Comparison of ENCODE assay signal across 11 cellular contexts in the genomic region with DNA sequence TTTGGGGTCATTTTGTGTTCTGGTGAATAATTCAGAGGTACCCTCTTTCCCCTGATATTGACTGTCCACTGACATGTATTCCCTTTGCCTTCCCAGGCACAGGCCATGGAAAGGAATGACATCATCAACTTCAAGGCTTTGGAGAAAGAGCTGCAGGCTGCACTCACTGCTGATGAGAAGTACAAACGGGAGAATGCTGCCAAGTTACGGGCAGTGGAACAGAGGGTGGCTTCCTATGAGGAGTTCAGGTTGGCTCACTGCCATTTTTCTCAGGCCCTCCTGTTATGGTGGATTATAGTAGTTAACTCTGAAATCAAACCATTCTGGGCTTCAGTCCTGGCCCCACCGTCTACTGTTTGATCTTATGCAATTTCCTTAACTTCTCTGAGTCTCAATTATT. TPM values are rescaled to one million over a fixed set of nuclear protein-coding genes. Genes with fewer than 3 reads are reported as not detected.
DNase-seq lines count a peak whose midpoint lies in the region; ATAC-seq, FAIRE-seq and TF ChIP-seq lines count a peak whose summit lies in the region.
"Had no signal": no experiment of that assay in that cellular context is flagged by ENCODE, and none has a peak within 500 bp of the region (broad histone marks: within the 10 kb centered on the region; RNA-seq: fewer than 3 reads in every experiment).

No MANE protein-coding gene starts in this region.

- CTCF ChIA-PET in A549 (lab: Yijun Ruan, JAX): interaction anchor here (1.0 to 18.5 kb wide), 14 partner anchors 15 to 235 kb away, joined by 3 to 223 read pairs (median 6); a partner anchor contains a TSS
- CTCF ChIA-PET in HCT116 (lab: Charles Lee): interaction anchor here (1.4 to 2.0 kb wide), 2 partner anchors 10 to 198 kb away, joined by 3 to 6 read pairs; no protein-coding TSS in a partner anchor
- CTCF ChIA-PET in WTC11 (lab: Charles Lee): interaction anchor here (1.1 to 3.5 kb wide), 2 partner anchors 10 to 122 kb away, joined by 3 to 29 read pairs; no protein-coding TSS in a partner anchor

- no peaks in the 10 kb centered on the region; the same call in 1 of the 2 replicates for H3K27me3 Mint-ChIP-seq in WTC11 (ENCODE audit: low read depth)

- H3K9me3 ChIP-seq in A549: no peaks in the 10 kb centered on the region
- no peaks in the 10 kb centered on the region for H3K9me3 ChIP-seq in HCT116 (ENCODE audit: control insufficient read depth in 1 of 2, insufficient read depth in 1 of 2, low read depth in 1 of 2, low read length in 2 of 2)
- no peaks in the 10 kb centered on the region for H3K9me3 ChIP-seq in ovary
- H3K9me3 ChIP-seq in Karpas-422 (ENCODE audit: low read length): no peaks in the 10 kb centered on the region
- H3K9me3 ChIP-seq in kidney (ENCODE audit: control insufficient read depth in 1 of 2, low read length in 2 of 2): no peaks in the 10 kb centered on the region

- intact Hi-C loops in HCT116 (cut with micrococcal nuclease): no loop called here
- intact Hi-C loops in ovary (cut with DNase I): no loop called here
- intact Hi-C loops in kidney (cut with DNase I): no loop called here

- no peaks in the 10 kb centered on the region for H3K9me3 Mint-ChIP-seq in WTC11

- peak overlapping the region; percentile 88 for H3K4me3 Mint-ChIP-seq in WTC11

- RAD21 ChIA-PET in HCT116 (lab: Charles Lee; ENCODE audit: low non-redundant PET in 1 of 2, low total read pairs in 2 of 2, uncharacterized antibody in 2 of 2, unreplicated experiment in 2 of 2): no interaction called here

- no peak for TF ChIP-seq POLR2A in A549 (IDR thresholded peaks at IDR 0.05; ENCODE audit: low read length)
- TF ChIP-seq POLR2A in HCT116 (IDR thresholded peaks at IDR 0.05; ENCODE audit: borderline replicate concordance, extremely low read depth, insufficient read depth, insufficient read length): no peak
- TF ChIP-seq POLR2A in ovary (IDR thresholded peaks at IDR 0.05): no peak

- H3K4me3 ChIP-seq in A549 (no peak overlapping the region), HCT116 (replicated peaks in 1 of 2; ENCODE audit: low read depth in 1 of 2, low read length in 2 of 2) (no peak overlapping the region), ovary (no peak overlapping the region), Karpas-422 (ENCODE audit: low read length) (no peak overlapping the region), kidney (ENCODE audit: low read length in 2 of 2) (no peak overlapping the region)

- TF ChIP-seq CTCF in A549 (IDR thresholded peaks at IDR 0.05) (no peak), HCT116 (IDR thresholded peaks at IDR 0.05 in 2 of 3, conservative IDR thresholded peaks at IDR 0.05 in 1 of 3; ENCODE audit: borderline replicate concordance in 1 of 3, insufficient read depth in 1 of 3, low read depth in 2 of 3, low read length in 2 of 3) (no peak), WTC11 (IDR thresholded peaks at IDR 0.05) (no peak), ovary (IDR thresholded peaks at IDR 0.05) (no peak), kidney (IDR thresholded peaks at IDR 0.05; ENCODE audit: borderline replicate concordance, extremely low read depth, insufficient read depth) (no peak)

- H4K20me1 ChIP-seq in HCT116 (ENCODE audit: insufficient read depth): no peaks in the 10 kb centered on the region
- peaks cover under 1% of the 10 kb centered on the region; the same call in 1 of the 2 replicates for H4K20me1 ChIP-seq in Karpas-422 (ENCODE audit: insufficient read depth, low read depth, low read length)

- no peak overlapping the region for H3K9ac ChIP-seq in HCT116 (ENCODE audit: low read length)
- no peak overlapping the region for H3K9ac ChIP-seq in Karpas-422 (ENCODE audit: low read length)
- H3K9ac ChIP-seq in kidney (ENCODE audit: low read length in 2 of 2): no peak overlapping the region

- H3K4me1 ChIP-seq in A549 (peaks cover 48% of the 10 kb centered on the region), HCT116 (ENCODE audit: control insufficient read depth in 1 of 2, insufficient read depth in 2 of 2, low read length in 2 of 2) (peaks cover 13 to 47% of the 10 kb centered on the region in 2 experiments), ovary (ENCODE audit: insufficient read depth) (peaks cover 4% of the 10 kb centered on the region), Karpas-422 (ENCODE audit: low read length) (peaks cover 21% of the 10 kb centered on the region), kidney (ENCODE audit: control insufficient read depth in 1 of 2, insufficient read depth in 1 of 2, low read depth in 1 of 2, low read length in 2 of 2) (peaks cover 6 to 19% of the 10 kb centered on the region in 2 donors)

- 24% methylated on average over 3 of the region's 3 CpGs for whole genome bisulfite sequencing in A549 (ENCODE audit: missing lambda C conversion rate)
- 46 to 51% (median 49%) methylated on average over 3 of the region's 3 CpGs for WGBS in ovary, 3 donors

- no peaks in the 10 kb centered on the region for H3K27me3 ChIP-seq in HCT116 (ENCODE audit: insufficient read depth, low read length)
- no peaks in the 10 kb centered on the region for H3K27me3 ChIP-seq in ovary
- H3K27me3 ChIP-seq in Karpas-422 (ENCODE audit: low read length): no peaks in the 10 kb centered on the region

- peak; percentile 78 for FAIRE-seq in A549 (lab: Jason Lieb, UNC)
- FAIRE-seq in kidney (lab: Jason Lieb, UNC): no peak

- peak; percentile 22 to 26; a peak in 2 of 6 replicates for ATAC-seq in A549
- ATAC-seq in HCT116: no peak
- ATAC-seq in WTC11: no peak

- POLR2A ChIA-PET in A549 (lab: Yijun Ruan, JAX): interaction anchor here (0.6 to 4.7 kb wide), 3 partner anchors 10 to 250 kb away, joined by 3 to 18 read pairs (median 5); no protein-coding TSS in a partner anchor
- POLR2A ChIA-PET in HCT116 (lab: Charles Lee): no interaction called here
- POLR2A ChIA-PET in WTC11 (lab: Charles Lee): no interaction called here

- H3K36me3 Mint-ChIP-seq in WTC11: peaks cover 3% of the 10 kb centered on the region; the same call in 1 of the 2 replicates

- H3K4me2 ChIP-seq in A549 (peak overlapping the region; percentile 85), HCT116 (ENCODE audit: low read length) (no peak overlapping the region), Karpas-422 (ENCODE audit: low read depth, low read length, poor library complexity, severe bottlenecking) (no peak overlapping the region)

- peak in 1 of 2 experiments; percentile 58 for DNase-seq in A549 (ENCODE audit: low read depth in 1 of 2, low spot score in 1 of 2)
- DNase-seq in HCT116 (ENCODE audit: low read depth, low spot score): no peak
- DNase-seq in WTC11 (ENCODE audit: low spot score): no peak
- DNase-seq in foreskin melanocyte: peak; percentile 46
- no peak for DNase-seq in SW 1271 (lab: John Stamatoyannopoulos, UW)
- no peak for DNase-seq in ovary
- DNase-seq in Karpas-422: no peak
- DNase-seq in kidney: no peak
- DNase-seq: activated T-cell treated with anti-CD3 and anti-CD28 coated beads for 4 hours, GOT3, NCI-H1930 had no signal

- TF ChIP-seq EP300 in A549 (IDR thresholded peaks at IDR 0.05): no peak
- no peak for TF ChIP-seq EP300 in ovary (IDR thresholded peaks at IDR 0.05)

- no peaks in the 10 kb centered on the region for H3K9me2 ChIP-seq in HCT116 (ENCODE audit: insufficient read depth)
- H3K9me2 ChIP-seq in Karpas-422 (replicated peaks; ENCODE audit: insufficient read depth, low read length): no peaks in the 10 kb centered on the region

- H3K27ac ChIP-seq in A549 (peak overlapping the region; percentile 87 to 96; a peak in 5 of 6 replicates), HCT116 (ENCODE audit: low read depth, low read length) (no peak overlapping the region), ovary (no peak overlapping the region), Karpas-422 (ENCODE audit: low read length) (no peak overlapping the region), kidney (ENCODE audit: low read depth in 2 of 2, low read length in 2 of 2) (no peak overlapping the region)

- H3K79me2 ChIP-seq in HCT116 (ENCODE audit: insufficient read depth, low read length) (peaks cover 35% of the 10 kb centered on the region), Karpas-422 (ENCODE audit: low read length) (peaks cover 33% of the 10 kb centered on the region)

- H3K36me3 ChIP-seq in HCT116 (ENCODE audit: control insufficient read depth in 1 of 2, insufficient read depth in 2 of 2, low read length in 2 of 2) (peaks cover 2 to 7% of the 10 kb centered on the region in 2 experiments; a peak in 2 of 4 replicates), ovary (no peaks in the 10 kb centered on the region), Karpas-422 (ENCODE audit: insufficient read depth, low read length) (peaks cover 2% of the 10 kb centered on the region; the same call in 1 of the 2 replicates), kidney (ENCODE audit: control insufficient read depth in 1 of 2, insufficient read depth in 2 of 2, low read length in 2 of 2) (peaks cover 0 to 2% of the 10 kb centered on the region in 2 donors)

- BruUV-seq in HCT116 (replicated peaks; lab: Mats Ljungman, UMichigan): no TSS peak

- TF ChIP-seq RAD21 in A549 (conservative IDR thresholded peaks at IDR 0.05 in 1 of 2, IDR thresholded peaks at IDR 0.05 in 1 of 2) (no peak), HCT116 (IDR thresholded peaks at IDR 0.05; ENCODE audit: low read depth) (no peak)

- H3K27ac Mint-ChIP-seq in WTC11: no peak overlapping the region

- peaks cover 12% of the 10 kb centered on the region for H3K4me1 Mint-ChIP-seq in WTC11

- H2AFZ ChIP-seq in HCT116 (ENCODE audit: low read depth, low read length, poor library complexity, severe bottlenecking) (no peak overlapping the region), Karpas-422 (ENCODE audit: low read length) (no peak overlapping the region)

RNA-seq across cellular contexts. Expression of a gene that starts 1.6 kb away (rescaled TPM):
- polyA plus RNA-seq in A549 (2011; rRNA removed) (254 and 353 TPM in 2 replicates), A549 (2017; fragmentation: RNase III; extraction: RNeasy Plus Mini Kit Qiagen cat#74134 plus additional on column Dnase treatment) (216 to 251 TPM (median 224 TPM) in 3 replicates), ovary (100 to 1,000 TPM in 1 of 2 donors, 10 to 100 TPM in 1; 22.2 to 111 TPM), kidney (ENCODE audit: insufficient read depth, low read depth, low replicate concordance) (37.9 TPM)
- polyA plus RNA-seq in A549 (2012; cell fraction: cytosol; rRNA removed): 147 and 178 TPM in 2 replicates
- 314 and 320 TPM in 2 replicates for polyA plus RNA-seq in A549 (2012; cell fraction: nucleus; rRNA removed)
- polyA minus RNA-seq in A549 (2011; rRNA and poly(A)+ RNA removed): 336 and 388 TPM in 2 replicates
- total RNA-seq in HCT116 (2021; ENCODE audit: unreplicated experiment) (150 TPM), WTC11 (2021) (128 to 162 TPM (median 148 TPM) in 3 replicates), ovary (10 to 100 TPM; 28.4 to 78.7 (median 62.5) TPM), kidney (98.4 TPM)
- 98.2 and 101 TPM in 2 replicates for polyA plus RNA-seq in HCT116 (2012)
- total RNA-seq in Karpas-422 (2014; rRNA removed; shearing (Covaris generic); ENCODE audit: low replicate concordance): 80.2 and 97.5 TPM in 2 replicates

RNA-seq across cellular contexts. Expression of a gene that starts 14.4 kb away (rescaled TPM):
- polyA plus RNA-seq in A549 (2011; rRNA removed): 1.8 and 2.1 TPM in 2 replicates
- 2.6 and 2.8 TPM in 2 replicates for polyA plus RNA-seq in A549 (2012; cell fraction: cytosol; rRNA removed)
- 1.3 and 2.1 TPM in 2 replicates for polyA plus RNA-seq in A549 (2012; cell fraction: nucleus; rRNA removed)
- polyA plus RNA-seq in A549 (2017; fragmentation: RNase III; extraction: RNeasy Plus Mini Kit Qiagen cat#74134 plus additional on column Dnase treatment): 1.2 to 1.5 TPM (median 1.4 TPM) in 3 replicates
- polyA minus RNA-seq in A549 (2011; rRNA and poly(A)+ RNA removed): 0.83 and 1.6 TPM in 2 replicates
- total RNA-seq in HCT116 (2021; ENCODE audit: unreplicated experiment): not detected
- polyA plus RNA-seq in HCT116 (2012): 0.40 and 0.51 TPM in 2 replicates
- 1.5 to 2.2 TPM (median 1.6 TPM) in 3 replicates for total RNA-seq in WTC11 (2021)
- total RNA-seq in ovary: 1 to 10 TPM in 2 of 7 donors, under 1 TPM in 4, not detected in 1; 0.08 to 1.8 (median 0.49) TPM
- polyA plus RNA-seq in ovary: under 1 TPM; 0.27 to 0.97 TPM
- total RNA-seq in Karpas-422 (2014; rRNA removed; shearing (Covaris generic); ENCODE audit: low replicate concordance): not detected in 2 replicates
- 1.4 TPM for total RNA-seq in kidney
- 2.3 TPM for polyA plus RNA-seq in kidney (ENCODE audit: insufficient read depth, low read depth, low replicate concordance)

RNA-seq across cellular contexts. Expression of a gene that starts 46.7 kb away (rescaled TPM):
- polyA plus RNA-seq in A549 (2011; rRNA removed) (19.6 and 20.5 TPM in 2 replicates), A549 (2017; fragmentation: RNase III; extraction: RNeasy Plus Mini Kit Qiagen cat#74134 plus additional on column Dnase treatment) (39.9 to 41.7 TPM (median 41.7 TPM) in 3 replicates), ovary (under 1 TPM; 0.13 to 0.19 TPM), kidney (ENCODE audit: insufficient read depth, low read depth, low replicate concordance) (not detected)
- 53.3 and 61.3 TPM in 2 replicates for polyA plus RNA-seq in A549 (2012; cell fraction: cytosol; rRNA removed)
- polyA plus RNA-seq in A549 (2012; cell fraction: nucleus; rRNA removed): 229 and 244 TPM in 2 replicates
- 48.0 and 51.0 TPM in 2 replicates for polyA minus RNA-seq in A549 (2011; rRNA and poly(A)+ RNA removed)
- total RNA-seq in HCT116 (2021; ENCODE audit: unreplicated experiment) (76.4 TPM), WTC11 (2021) (62.2 to 82.2 TPM (median 66.3 TPM) in 3 replicates), ovary (under 1 TPM in 4 of 7 donors, not detected in 3; 0.10 to 0.79 (median 0.20) TPM), kidney (0.44 TPM)
- 34.8 and 38.1 TPM in 2 replicates for polyA plus RNA-seq in HCT116 (2012)
- total RNA-seq in Karpas-422 (2014; rRNA removed; shearing (Covaris generic); ENCODE audit: low replicate concordance): 8.5 and 11.8 TPM in 2 replicates

RNA-seq across cellular contexts. Expression of a gene that starts 53.2 kb away (rescaled TPM):
- polyA plus RNA-seq in A549 (2011; rRNA removed): not detected in 2 replicates
- polyA plus RNA-seq in A549 (2012; cell fraction: cytosol; rRNA removed): not detected in 2 replicates
- polyA plus RNA-seq in A549 (2012; cell fraction: nucleus; rRNA removed): not detected in 2 replicates
- not detected in 3 replicates for polyA plus RNA-seq in A549 (2017; fragmentation: RNase III; extraction: RNeasy Plus Mini Kit Qiagen cat#74134 plus additional on column Dnase treatment)
- not detected in 2 replicates for polyA minus RNA-seq in A549 (2011; rRNA and poly(A)+ RNA removed)
- total RNA-seq in HCT116 (2021; ENCODE audit: unreplicated experiment): not detected
- polyA plus RNA-seq in HCT116 (2012): 0.32 and 0.48 TPM in 2 replicates
- not detected in 3 replicates for total RNA-seq in WTC11 (2021)
- total RNA-seq in ovary: 1 to 10 TPM; 1.1 to 5.6 (median 2.0) TPM
- polyA plus RNA-seq in ovary: 1 to 10 TPM; 6.3 to 6.8 TPM
- not detected in 2 replicates for total RNA-seq in Karpas-422 (2014; rRNA removed; shearing (Covaris generic); ENCODE audit: low replicate concordance)
- 2.2 TPM for total RNA-seq in kidney
- polyA plus RNA-seq in kidney (ENCODE audit: insufficient read depth, low read depth, low replicate concordance): 3.2 TPM

Comparison
In these comparisons a context has a peak if more than half of its experiments do, and no peak if none do; other contexts are left out.
1. ATAC-seq: peak in A549 (2 of 2); none in HCT116 (single experiment) and WTC11 (single experiment).
2. H3K27ac ChIP-seq: peak in A549 (2 of 2); none in HCT116 (single experiment), ovary (0 of 2), Karpas-422 (single experiment) and kidney (0 of 2).